ENCODE assay signal across 8 cellular contexts in genomic region chr3:88149146-88149515, GRCh38. TPM values are rescaled to one million over a fixed set of nuclear protein-coding genes. Genes with fewer than 3 reads are reported as not detected.
DNase-seq lines count a peak whose midpoint lies in the region; ATAC-seq and TF ChIP-seq lines count a peak whose summit lies in the region.

No MANE protein-coding gene starts in this region.

- TF ChIP-seq CTCF in OCI-LY7 (conservative IDR thresholded peaks at IDR 0.05; ENCODE audit: low read length) = no peak
- TF ChIP-seq CTCF in breast epithelium (IDR thresholded peaks at IDR 0.05) = no peak
- no peak for TF ChIP-seq CTCF in liver (IDR thresholded peaks at IDR 0.05; ENCODE audit: low read depth, low read length, missing input control)
- TF ChIP-seq CTCF in suprapubic skin (IDR thresholded peaks at IDR 0.05) = no peak

- H3K27me3 Mint-ChIP-seq in CD4-positive, alpha-beta memory T cell = no peaks in the 10 kb centered on the region

- peaks cover 6 to 21% of the 10 kb centered on the region in 2 donors for H3K36me3 Mint-ChIP-seq in CD4-positive, alpha-beta memory T cell

- H3K9me2 ChIP-seq in OCI-LY7 (ENCODE audit: insufficient read depth, low read length) = no peaks in the 10 kb centered on the region

- peaks cover 33% of the 10 kb centered on the region for H3K4me1 ChIP-seq in CD4-positive, alpha-beta memory T cell (ENCODE audit: insufficient read depth, low read length)
- H3K4me1 ChIP-seq in OCI-LY7 (ENCODE audit: insufficient read depth, low read length, poor library complexity, severe bottlenecking) (peaks cover 30% of the 10 kb centered on the region), breast epithelium (peaks cover 0 to 5% of the 10 kb centered on the region in 2 donors), liver (ENCODE audit: control insufficient read depth in 4 of 4, insufficient read depth in 4 of 4, low read length in 3 of 4) (peaks cover 5 to 20% (median 13%) of the 10 kb centered on the region in 4 donors), suprapubic skin (peaks cover 32% of the 10 kb centered on the region)

- peak overlapping the region; percentile 94 to 99 (median 96) for H3K4me3 Mint-ChIP-seq in CD4-positive, alpha-beta memory T cell

- TSS peak; percentile 82 for BruUV-seq in OCI-LY7 (replicated peaks; lab: Mats Ljungman, UMichigan)

- POLR2A ChIA-PET in CD4-positive, alpha-beta memory T cell (lab: Charles Lee; ENCODE audit: partially characterized antibody) = interaction anchor here (0.6 to 6.3 kb wide), 16 partner anchors 15 to 922 kb away, joined by 3 to 103 read pairs (median 4); partner anchors contain the start of genes CGGBP1, CHMP2B and ZNF654
- POLR2A ChIA-PET in OCI-LY7 (lab: Charles Lee) = interaction anchor here (0.6 to 3.5 kb wide), 16 partner anchors 9 to 528 kb away, joined by 3 to 20 read pairs (median 4); partner anchors contain the start of genes CGGBP1 and ZNF654

- no peaks in the 10 kb centered on the region for H4K20me1 ChIP-seq in OCI-LY7 (ENCODE audit: insufficient read depth, low read length)

- no peak for TF ChIP-seq EP300 in suprapubic skin (IDR thresholded peaks at IDR 0.05)

- TF ChIP-seq RAD21 in liver (IDR thresholded peaks at IDR 0.05) = no peak

- ATAC-seq in GM19035 (IDR thresholded peaks at IDR 0.05; ENCODE audit: unreplicated experiment) (peak; percentile 14), HG03175 (IDR thresholded peaks at IDR 0.05; ENCODE audit: unreplicated experiment) (peak; percentile 16)

- no peaks in the 10 kb centered on the region for H3K36me3 ChIP-seq in CD4-positive, alpha-beta memory T cell (ENCODE audit: insufficient read depth, low read length)
- H3K36me3 ChIP-seq in OCI-LY7 (ENCODE audit: insufficient read depth, low read length) = peaks cover 18% of the 10 kb centered on the region
- no peaks in the 10 kb centered on the region for H3K36me3 ChIP-seq in breast epithelium
- peaks cover 0 to 4% (median 3%) of the 10 kb centered on the region in 4 donors for H3K36me3 ChIP-seq in liver (ENCODE audit: control insufficient read depth in 4 of 4, insufficient read depth in 3 of 4, low read depth in 1 of 4, low read length in 3 of 4)
- peaks cover 9% of the 10 kb centered on the region for H3K36me3 ChIP-seq in suprapubic skin

- peak overlapping the region; percentile 3 to 48 for H3K9ac ChIP-seq in liver (ENCODE audit: low read depth in 1 of 2, low read length in 2 of 2)

- peak overlapping the region; percentile 92 for H2AFZ ChIP-seq in OCI-LY7 (ENCODE audit: low read length)

- intact Hi-C loops in CD4-positive, alpha-beta memory T cell (cut with micrococcal nuclease) = loop anchor here (1.0 kb wide), 2 partner anchors 90 to 922 kb away; partner anchors contain the start of genes CGGBP1, CHMP2B and ZNF654
- intact Hi-C loops in OCI-LY7 (cut with micrococcal nuclease; ENCODE audit: unreplicated experiment) = loop anchor here (5.0 kb wide), 1 partner anchor 922 kb away; the partner anchor contains the start of gene CHMP2B
- intact Hi-C loops in breast epithelium (cut with DNase I; ENCODE audit: low total_unique reads) = no loop called here

- no peaks in the 10 kb centered on the region for H3K9me3 ChIP-seq in CD4-positive, alpha-beta memory T cell (ENCODE audit: control insufficient read depth in 1 of 2, low read length in 2 of 2)
- no peaks in the 10 kb centered on the region for H3K9me3 ChIP-seq in OCI-LY7 (ENCODE audit: low read length)
- no peaks in the 10 kb centered on the region for H3K9me3 ChIP-seq in breast epithelium
- no peaks in the 10 kb centered on the region for H3K9me3 ChIP-seq in liver (ENCODE audit: control insufficient read depth in 4 of 4, low read length in 3 of 4)
- no peaks in the 10 kb centered on the region for H3K9me3 ChIP-seq in suprapubic skin

- peak overlapping the region; percentile 80 for H3K4me2 ChIP-seq in OCI-LY7 (ENCODE audit: low read length)

- under 1% methylated on average over 15 of the region's 15 CpGs for WGBS in liver
- 1% methylated on average over 14 of the region's 15 CpGs for WGBS in suprapubic skin

- peaks cover 14 to 39% (median 24%) of the 10 kb centered on the region in 4 donors for H3K4me1 Mint-ChIP-seq in CD4-positive, alpha-beta memory T cell

- CTCF ChIA-PET in CD4-positive, alpha-beta memory T cell (lab: Charles Lee; ENCODE audit: partially characterized antibody) = interaction anchor here (1.0 to 2.0 kb wide), 8 partner anchors 31 to 924 kb away, joined by 3 to 5 read pairs (median 3); no protein-coding TSS in a partner anchor
- CTCF ChIA-PET in OCI-LY7 (lab: Charles Lee; ENCODE audit: unreplicated experiment) = interaction anchor here (1.0 to 1.3 kb wide), 2 partner anchors 19 to 36 kb away, joined by 3 read pairs; no protein-coding TSS in a partner anchor

- H3K27ac ChIP-seq in CD4-positive, alpha-beta memory T cell (ENCODE audit: low read depth, low read length) = peak overlapping the region; percentile 62
- H3K27ac ChIP-seq in OCI-LY7 (ENCODE audit: low read depth, low read length, poor library complexity, severe bottlenecking) (peak overlapping the region; percentile 79), breast epithelium (peak overlapping the region in 1 of 2 donors; percentile 96), liver (ENCODE audit: low read depth in 1 of 2, low read length in 2 of 2) (no peak overlapping the region), suprapubic skin (peak overlapping the region; percentile 94)

- H3K79me2 ChIP-seq in OCI-LY7 (ENCODE audit: insufficient read depth, low read depth, low read length) = peaks cover 60% of the 10 kb centered on the region

- no peaks in the 10 kb centered on the region for H3K9me3 Mint-ChIP-seq in CD4-positive, alpha-beta memory T cell

- peak overlapping the region; percentile 62 to 99 for H3K4me3 ChIP-seq in CD4-positive, alpha-beta memory T cell (ENCODE audit: low read length in 2 of 2)
- H3K4me3 ChIP-seq in OCI-LY7 (ENCODE audit: low read depth, low read length, poor library complexity, severe bottlenecking) (peak overlapping the region; percentile 99), breast epithelium (peak overlapping the region; percentile 70 to 88 (median 74)), liver (ENCODE audit: low read depth in 1 of 3, low read length in 3 of 3) (peak overlapping the region; percentile 76 to 87 (median 85)), suprapubic skin (peak overlapping the region; percentile 90)

- no peak for DNase-seq in CD4-positive, alpha-beta memory T cell
- DNase-seq in OCI-LY7 (ENCODE audit: low spot score) (no peak), breast epithelium (ENCODE audit: low spot score in 2 of 2) (no peak), suprapubic skin (ENCODE audit: low spot score in 2 of 2) (no peak), mucosa of gallbladder (ENCODE audit: low spot score) (no peak)

- H3K27me3 ChIP-seq in CD4-positive, alpha-beta memory T cell (ENCODE audit: insufficient read depth, low read length) = no peaks in the 10 kb centered on the region
- H3K27me3 ChIP-seq in breast epithelium = no peaks in the 10 kb centered on the region
- no peaks in the 10 kb centered on the region for H3K27me3 ChIP-seq in liver (ENCODE audit: control insufficient read depth in 4 of 4, insufficient read depth in 4 of 4, low read length in 3 of 4)
- H3K27me3 ChIP-seq in suprapubic skin = no peaks in the 10 kb centered on the region

- H3K27ac Mint-ChIP-seq in CD4-positive, alpha-beta memory T cell = peak overlapping the region; percentile 87 to 97 (median 95)

- TF ChIP-seq POLR2A in breast epithelium (IDR thresholded peaks at IDR 0.05) (no peak), suprapubic skin (IDR thresholded peaks at IDR 0.05) (no peak)

TF ChIP-seq in liver, 16 proteins besides CTCF, POLR2A, EP300 and RAD21:
- no peak for TF ChIP-seq ATF3 (IDR thresholded peaks at IDR 0.05)
- no peak for TF ChIP-seq ZBTB33 (IDR thresholded peaks at IDR 0.05)

RNA-seq across cellular contexts. Expression of gene C3orf38, which starts 0.6 kb away (rescaled TPM):
- 10 to 100 TPM; 36.5 to 38.5 TPM for total RNA-seq in CD4-positive, alpha-beta memory T cell
- 10 to 100 TPM; 19.0 to 24.2 TPM for polyA plus RNA-seq in CD4-positive, alpha-beta memory T cell
- 27.5 and 27.8 TPM in 2 replicates for total RNA-seq in OCI-LY7 (2014; rRNA removed; shearing (Covaris generic))
- 27.5 and 30.9 TPM in 2 replicates for total RNA-seq in OCI-LY7 (2022)
- total RNA-seq in breast epithelium = 10 to 100 TPM; 20.3 to 32.1 (median 23.0) TPM
- 10 to 100 TPM; 11.5 to 16.0 TPM for total RNA-seq in liver
- 1 to 10 TPM; 4.6 to 4.7 TPM for polyA plus RNA-seq in liver
- 10 to 100 TPM; 14.1 to 30.8 (median 18.4) TPM for total RNA-seq in suprapubic skin
- total RNA-seq in mucosa of gallbladder = 17.6 TPM

Comparison
In these comparisons a context has a peak if more than half of its experiments do, and no peak if none do; other contexts are left out.
1. H3K27ac ChIP-seq: peak in CD4-positive, alpha-beta memory T cell (single experiment), OCI-LY7 (single experiment) and suprapubic skin (single experiment); none in liver (0 of 2).
2. Peak in every context shown above with its lines, with median percentiles within 50 percentile points of each other: H3K4me3 ChIP-seq.